9 cellular contexts compared by ENCODE assay signal in the genomic region with DNA sequence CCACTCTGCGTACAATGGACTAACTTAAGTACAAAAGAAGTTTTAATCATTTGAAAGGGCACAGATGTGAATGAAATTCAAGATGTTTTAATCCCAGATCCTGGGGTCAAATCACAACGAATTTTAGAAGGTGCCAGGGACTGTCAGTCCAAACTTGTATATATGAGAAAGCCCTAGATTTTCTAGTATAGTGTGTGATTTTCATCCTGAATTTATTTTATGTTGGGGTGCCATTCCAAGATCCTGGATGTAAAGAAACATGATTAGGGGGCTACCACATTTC.
DNase-seq lines count a peak whose midpoint lies in the region; ATAC-seq, FAIRE-seq and TF ChIP-seq lines count a peak whose summit lies in the region.
"Had no signal": no experiment of that assay in that cellular context is flagged by ENCODE, and none has a peak within 500 bp of the region (broad histone marks: within the 10 kb centered on the region; RNA-seq: fewer than 3 reads in every experiment).

No MANE protein-coding gene starts in this region.

- no peak overlapping the region for H2BK12ac ChIP-seq in neuronal stem cell (ENCODE audit: low read length)

- no peak overlapping the region for H3K4me3 ChIP-seq in HEK293 (ENCODE audit: low read depth, low read length)
- peak overlapping the region; percentile 65 for H3K4me3 ChIP-seq in GM12878
- no peak overlapping the region for H3K4me3 ChIP-seq in muscle layer of colon (ENCODE audit: low read depth in 1 of 2, low read length in 2 of 2)
- no peak overlapping the region for H3K4me3 ChIP-seq in neuronal stem cell (ENCODE audit: low read length in 2 of 2)

- H3K4me1 ChIP-seq in HEK293 (ENCODE audit: control insufficient read depth, insufficient read depth, low read length) (peaks cover 39% of the 10 kb centered on the region), GM12878 (ENCODE audit: control insufficient read depth, insufficient read depth, low read length) (peaks cover 79% of the 10 kb centered on the region), muscle layer of colon (ENCODE audit: insufficient read depth, low read length) (peaks cover 22% of the 10 kb centered on the region), neuronal stem cell (ENCODE audit: control insufficient read depth in 2 of 2, insufficient read depth in 1 of 2, low read depth in 1 of 2, low read length in 2 of 2) (peaks cover 0 to 17% of the 10 kb centered on the region in 2 donors)

- peak overlapping the region; percentile 61 for H3K27ac ChIP-seq in 22Rv1
- H3K27ac ChIP-seq in HEK293 (ENCODE audit: extremely low read depth, low read depth, low read length): peak overlapping the region; percentile 95
- peak overlapping the region; percentile 98 for H3K27ac ChIP-seq in GM12878 (ENCODE audit: control insufficient read depth, insufficient read depth)
- H3K27ac ChIP-seq in muscle layer of colon (ENCODE audit: low read depth, low read length): peak overlapping the region; percentile 94
- H3K27ac ChIP-seq in neuronal stem cell (replicated peaks; ENCODE audit: low read length): no peak overlapping the region

- H3K79me2 ChIP-seq in GM12878 (ENCODE audit: control insufficient read depth, insufficient read depth, low read length): peaks cover 50% of the 10 kb centered on the region

- no peak overlapping the region for H4K91ac ChIP-seq in neuronal stem cell (ENCODE audit: low read depth, low read length, poor library complexity)

- H3K9ac ChIP-seq in GM12878 (ENCODE audit: control insufficient read depth, insufficient read depth, low read length) (peak overlapping the region; percentile 84), muscle layer of colon (ENCODE audit: low read length) (no peak overlapping the region), neuronal stem cell (ENCODE audit: low read depth, low read length, poor library complexity) (no peak overlapping the region)

- H2BK15ac ChIP-seq in neuronal stem cell (ENCODE audit: low read length): no peak overlapping the region

- no peak overlapping the region for H2BK5ac ChIP-seq in neuronal stem cell (ENCODE audit: low read length)

- DNase-seq in GM12878 (ENCODE audit: low read depth, low spot score): no peak
- DNase-seq in GM13976 (ENCODE audit: low spot score): no peak
- no peak for DNase-seq in neuronal stem cell (ENCODE audit: low spot score)
- DNase-seq in C1 segment of cervical spinal cord (lab: John Stamatoyannopoulos, UW): no peak
- no peak for DNase-seq in GM19239 (ENCODE audit: insufficient read length, low spot score)
- DNase-seq: EL had no signal

- POLR2A ChIA-PET in HEK293 (lab: Yijun Ruan, JAX): interaction anchor here (0.9 to 3.5 kb wide), 6 partner anchors 9 to 121 kb away, joined by 3 to 23 read pairs (median 6); a partner anchor contains a TSS
- POLR2A ChIA-PET in GM12878 (lab: Charles Lee): interaction anchor here (1.4 to 12.0 kb wide), 8 partner anchors 8 to 75 kb away, joined by 5 to 332 read pairs (median 16); no protein-coding TSS in a partner anchor

- no peaks in the 10 kb centered on the region for H4K20me1 ChIP-seq in GM12878 (ENCODE audit: control insufficient read depth, insufficient read depth)

- no peak for TF ChIP-seq RAD21 in GM12878 (IDR thresholded peaks at IDR 0.05; ENCODE audit: insufficient read depth, low read depth, low read length)

- H3K79me1 ChIP-seq in neuronal stem cell (ENCODE audit: low read depth, low read length): no peaks in the 10 kb centered on the region

- 0% methylated on average over 2 of the region's 2 CpGs for WGBS in GM12878 (ENCODE audit: insufficient coverage, insufficient replicate concordance, low lambda C conversion rate, missing lambda C conversion rate)
- no CpG with 5 or more reads among the region's 2 CpGs for WGBS in neuronal stem cell (ENCODE audit: extremely low coverage in 2 of 2, insufficient read length in 2 of 2, insufficient replicate concordance in 1 of 2), 2 donors

- RAD21 ChIA-PET in GM12878 (lab: Charles Lee; ENCODE audit: unreplicated experiment): interaction anchor here (0.5 to 11.5 kb wide), 11 partner anchors 10 to 75 kb away, joined by 3 to 223 read pairs (median 15); no protein-coding TSS in a partner anchor

- H3K9me3 ChIP-seq in HEK293 (ENCODE audit: control insufficient read depth, insufficient read depth, low read depth, low read length) (no peaks in the 10 kb centered on the region), GM12878 (replicated peaks; ENCODE audit: control insufficient read depth, insufficient read depth, low read length) (no peaks in the 10 kb centered on the region), muscle layer of colon (ENCODE audit: low read length) (no peaks in the 10 kb centered on the region), neuronal stem cell (replicated peaks in 1 of 2; ENCODE audit: control insufficient read depth in 2 of 2, insufficient read depth in 1 of 2, low read depth in 1 of 2, low read length in 2 of 2) (no peaks in the 10 kb centered on the region)

- in situ Hi-C loops in GM12878 (cut with MboI): loop anchor here (5.0 kb wide), 1 partner anchor 41 kb away; no protein-coding TSS in a partner anchor
- in situ Hi-C loops in GM13976 (cut with MboI; ENCODE audit: low sequenced_read_pairs, unreplicated experiment): no loop called here

- no peak overlapping the region for H2BK120ac ChIP-seq in neuronal stem cell (ENCODE audit: low read depth, low read length)

- CTCF ChIA-PET in HEK293 (lab: Yijun Ruan, JAX): interaction anchor here (0.5 to 2.8 kb wide), 7 partner anchors 10 to 541 kb away, joined by 3 to 10 read pairs (median 4); no protein-coding TSS in a partner anchor
- CTCF ChIA-PET in GM12878 (lab: Yijun Ruan, JAX): interaction anchor here (1.0 to 7.9 kb wide), 13 partner anchors 10 to 75 kb away, joined by 3 to 75 read pairs (median 5); no protein-coding TSS in a partner anchor

- H2AFZ ChIP-seq in GM12878 (ENCODE audit: control insufficient read depth, low read depth, low read length) (no peak overlapping the region), neuronal stem cell (ENCODE audit: low read length) (no peak overlapping the region)

- TF ChIP-seq EP300 in GM12878 (IDR thresholded peaks at IDR 0.05; ENCODE audit: borderline replicate concordance in 1 of 2, control insufficient read depth in 1 of 2, low read depth in 2 of 2, low read length in 2 of 2): no peak

- H3K23ac ChIP-seq in neuronal stem cell (ENCODE audit: low read depth, low read length, poor library complexity): no peak overlapping the region

- H3K36me3 ChIP-seq in HEK293 (ENCODE audit: control insufficient read depth in 2 of 2, insufficient read depth in 1 of 2, low read length in 2 of 2) (no peaks in the 10 kb centered on the region; a peak in 1 of 3 replicates), GM12878 (ENCODE audit: control insufficient read depth in 2 of 2, insufficient read depth in 2 of 2, low read length in 1 of 2) (no peaks in the 10 kb centered on the region), muscle layer of colon (ENCODE audit: insufficient read depth, low read length) (no peaks in the 10 kb centered on the region), neuronal stem cell (replicated peaks in 1 of 2; ENCODE audit: control insufficient read depth in 2 of 2, insufficient read depth in 2 of 2, low read length in 2 of 2) (no peaks in the 10 kb centered on the region)

- H3K4ac ChIP-seq in neuronal stem cell (ENCODE audit: low read length): no peak overlapping the region

- ATAC-seq in GM12878: no peak

- intact Hi-C loops in GM12878 (cut with micrococcal nuclease; ENCODE audit: unreplicated experiment): loop anchor here (2.0 kb wide), 1 partner anchor 76 kb away; no protein-coding TSS in a partner anchor

- H4K8ac ChIP-seq in neuronal stem cell (ENCODE audit: low read depth, low read length): no peak overlapping the region

- H3K4me2 ChIP-seq in GM12878 (ENCODE audit: control insufficient read depth, insufficient read depth): peak overlapping the region; percentile 95
- no peak overlapping the region for H3K4me2 ChIP-seq in neuronal stem cell (ENCODE audit: insufficient read depth, low read length, poor library complexity, severe bottlenecking)

- SMC1A ChIA-PET in GM12878 (lab: Charles Lee; ENCODE audit: uncharacterized antibody, unreplicated experiment): interaction anchor here (0.6 to 15.2 kb wide), 17 partner anchors 9 to 121 kb away, joined by 3 to 250 read pairs (median 6); a partner anchor contains a TSS

- no peak overlapping the region for H2AK5ac ChIP-seq in neuronal stem cell (ENCODE audit: low read depth, low read length)

- no peak for TF ChIP-seq CTCF in 22Rv1 (IDR thresholded peaks at IDR 0.05)
- no peak for TF ChIP-seq CTCF in HEK293 (tag by site-specific recombination; IDR thresholded peaks at IDR 0.05)
- no peak for TF ChIP-seq CTCF in GM12878 (IDR thresholded peaks at IDR 0.05 in 2 of 3, conservative IDR thresholded peaks at IDR 0.05 in 1 of 3; ENCODE audit: control insufficient read depth in 2 of 3, extremely low read depth in 1 of 3, insufficient read depth in 1 of 3, low read depth in 3 of 3, low read length in 3 of 3)
- TF ChIP-seq CTCF in GM13976 (IDR thresholded peaks at IDR 0.05; ENCODE audit: borderline replicate concordance, control extremely low read depth, extremely low read depth, insufficient read depth, missing control alignments): no peak

- no peak overlapping the region for H3K14ac ChIP-seq in neuronal stem cell (ENCODE audit: low read length)

- no TSS peak for BruUV-seq in GM12878 (replicated peaks; lab: Mats Ljungman, UMichigan)

- no peaks in the 10 kb centered on the region for H3K27me3 ChIP-seq in GM12878 (replicated peaks in 1 of 2; ENCODE audit: control insufficient read depth in 2 of 2, insufficient read depth in 2 of 2, low read length in 1 of 2)
- H3K27me3 ChIP-seq in muscle layer of colon (ENCODE audit: control insufficient read depth in 1 of 2, insufficient read depth in 2 of 2, low read length in 2 of 2): no peaks in the 10 kb centered on the region
- H3K27me3 ChIP-seq in neuronal stem cell (ENCODE audit: control insufficient read depth in 3 of 3, insufficient read depth in 3 of 3, low read depth in 1 of 3, low read length in 3 of 3): no peaks in the 10 kb centered on the region

- TF ChIP-seq POLR2A in GM12878 (IDR thresholded peaks at IDR 0.05; ENCODE audit: low read depth, low read length): no peak

- FAIRE-seq in GM12878 (lab: Jason Lieb, UNC) (no peak), GM19239 (lab: Jason Lieb, UNC) (no peak)

- no peak overlapping the region for H3K18ac ChIP-seq in neuronal stem cell (ENCODE audit: low read length)

TF ChIP-seq in HEK293, 187 proteins besides CTCF, POLR2A, EP300 and RAD21 (continues in another document):
- no peak for TF ChIP-seq ZNF138 (tag by site-specific recombination; IDR thresholded peaks at IDR 0.05; ENCODE audit: borderline replicate concordance)
- TF ChIP-seq FEZF1 (tag by site-specific recombination; IDR thresholded peaks at IDR 0.05): no peak
- no peak for TF ChIP-seq ZNF777 (tag by site-specific recombination; IDR thresholded peaks at IDR 0.05; ENCODE audit: borderline replicate concordance)
- TF ChIP-seq ZNF184 (tag by site-specific recombination; IDR thresholded peaks at IDR 0.05): no peak

TF ChIP-seq in GM12878, 131 proteins besides CTCF, POLR2A, EP300 and RAD21 (continues in another document):
- TF ChIP-seq BACH1 (IDR thresholded peaks at IDR 0.05; ENCODE audit: borderline replicate concordance) (peak; percentile 5; the same call in 1 of the 2 replicates), NFXL1 (IDR thresholded peaks at IDR 0.05; ENCODE audit: borderline replicate concordance) (0 out of 2 replicates have a peak, but pooled peaks have one; percentile 34)
